Comparison of ENCODE assay signal across 1 cellular context in the genomic region with DNA sequence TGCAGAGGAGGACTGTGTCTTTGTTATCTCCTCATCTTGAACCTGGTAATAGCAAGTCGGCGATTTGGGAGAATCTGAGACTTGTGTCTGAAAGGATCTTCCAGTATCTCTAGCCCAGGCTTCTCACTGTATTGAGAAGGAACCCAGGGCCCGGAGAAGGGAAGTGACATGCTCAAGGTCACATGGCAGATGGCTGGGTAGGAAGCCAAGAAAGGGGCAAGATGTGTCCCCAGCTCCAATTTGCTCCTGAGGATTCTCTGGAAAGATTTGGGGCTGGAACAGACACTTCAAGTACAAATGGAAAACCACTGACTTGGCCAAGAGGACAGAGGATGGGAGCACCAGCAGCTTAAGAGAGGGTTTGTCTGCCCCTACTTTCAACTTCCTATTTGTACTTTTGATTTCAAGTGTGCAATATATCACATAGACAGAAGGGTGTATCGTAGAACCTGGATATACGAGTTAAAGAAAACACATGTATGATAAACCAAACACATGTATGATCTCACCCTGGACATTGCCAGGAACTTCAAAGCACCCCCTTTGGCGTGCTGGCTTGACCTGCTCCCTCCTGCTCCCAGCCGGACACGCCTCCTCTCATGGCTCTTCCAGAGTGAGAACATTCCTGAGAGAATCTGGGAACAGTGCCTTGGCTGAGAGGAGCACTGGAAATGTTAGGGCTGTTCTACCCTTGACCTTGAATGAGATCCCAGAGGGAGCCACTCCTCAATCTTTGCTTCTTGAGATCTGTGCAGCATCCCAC.
TF ChIP-seq lines count a peak whose summit lies in the region.

No MANE protein-coding gene starts in this region.

TF ChIP-seq in SK-N-SH, 30 proteins besides CTCF, POLR2A, EP300 and RAD21 (continued from another document):
- TF ChIP-seq, protein P1, sequence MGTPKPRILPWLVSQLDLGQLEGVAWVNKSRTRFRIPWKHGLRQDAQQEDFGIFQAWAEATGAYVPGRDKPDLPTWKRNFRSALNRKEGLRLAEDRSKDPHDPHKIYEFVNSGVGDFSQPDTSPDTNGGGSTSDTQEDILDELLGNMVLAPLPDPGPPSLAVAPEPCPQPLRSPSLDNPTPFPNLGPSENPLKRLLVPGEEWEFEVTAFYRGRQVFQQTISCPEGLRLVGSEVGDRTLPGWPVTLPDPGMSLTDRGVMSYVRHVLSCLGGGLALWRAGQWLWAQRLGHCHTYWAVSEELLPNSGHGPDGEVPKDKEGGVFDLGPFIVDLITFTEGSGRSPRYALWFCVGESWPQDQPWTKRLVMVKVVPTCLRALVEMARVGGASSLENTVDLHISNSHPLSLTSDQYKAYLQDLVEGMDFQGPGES (IDR thresholded peaks at IDR 0.05; ENCODE audit: low read depth, low read length) = no peak
- TF ChIP-seq, protein P2, sequence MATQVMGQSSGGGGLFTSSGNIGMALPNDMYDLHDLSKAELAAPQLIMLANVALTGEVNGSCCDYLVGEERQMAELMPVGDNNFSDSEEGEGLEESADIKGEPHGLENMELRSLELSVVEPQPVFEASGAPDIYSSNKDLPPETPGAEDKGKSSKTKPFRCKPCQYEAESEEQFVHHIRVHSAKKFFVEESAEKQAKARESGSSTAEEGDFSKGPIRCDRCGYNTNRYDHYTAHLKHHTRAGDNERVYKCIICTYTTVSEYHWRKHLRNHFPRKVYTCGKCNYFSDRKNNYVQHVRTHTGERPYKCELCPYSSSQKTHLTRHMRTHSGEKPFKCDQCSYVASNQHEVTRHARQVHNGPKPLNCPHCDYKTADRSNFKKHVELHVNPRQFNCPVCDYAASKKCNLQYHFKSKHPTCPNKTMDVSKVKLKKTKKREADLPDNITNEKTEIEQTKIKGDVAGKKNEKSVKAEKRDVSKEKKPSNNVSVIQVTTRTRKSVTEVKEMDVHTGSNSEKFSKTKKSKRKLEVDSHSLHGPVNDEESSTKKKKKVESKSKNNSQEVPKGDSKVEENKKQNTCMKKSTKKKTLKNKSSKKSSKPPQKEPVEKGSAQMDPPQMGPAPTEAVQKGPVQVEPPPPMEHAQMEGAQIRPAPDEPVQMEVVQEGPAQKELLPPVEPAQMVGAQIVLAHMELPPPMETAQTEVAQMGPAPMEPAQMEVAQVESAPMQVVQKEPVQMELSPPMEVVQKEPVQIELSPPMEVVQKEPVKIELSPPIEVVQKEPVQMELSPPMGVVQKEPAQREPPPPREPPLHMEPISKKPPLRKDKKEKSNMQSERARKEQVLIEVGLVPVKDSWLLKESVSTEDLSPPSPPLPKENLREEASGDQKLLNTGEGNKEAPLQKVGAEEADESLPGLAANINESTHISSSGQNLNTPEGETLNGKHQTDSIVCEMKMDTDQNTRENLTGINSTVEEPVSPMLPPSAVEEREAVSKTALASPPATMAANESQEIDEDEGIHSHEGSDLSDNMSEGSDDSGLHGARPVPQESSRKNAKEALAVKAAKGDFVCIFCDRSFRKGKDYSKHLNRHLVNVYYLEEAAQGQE (IDR thresholded peaks at IDR 0.05; ENCODE audit: low read depth, low read length) = no peak
- TF ChIP-seq, protein P3, sequence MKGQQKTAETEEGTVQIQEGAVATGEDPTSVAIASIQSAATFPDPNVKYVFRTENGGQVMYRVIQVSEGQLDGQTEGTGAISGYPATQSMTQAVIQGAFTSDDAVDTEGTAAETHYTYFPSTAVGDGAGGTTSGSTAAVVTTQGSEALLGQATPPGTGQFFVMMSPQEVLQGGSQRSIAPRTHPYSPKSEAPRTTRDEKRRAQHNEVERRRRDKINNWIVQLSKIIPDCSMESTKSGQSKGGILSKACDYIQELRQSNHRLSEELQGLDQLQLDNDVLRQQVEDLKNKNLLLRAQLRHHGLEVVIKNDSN (IDR thresholded peaks at IDR 0.05; ENCODE audit: borderline replicate concordance, low read depth) = no peak
- TF ChIP-seq, protein P4, sequence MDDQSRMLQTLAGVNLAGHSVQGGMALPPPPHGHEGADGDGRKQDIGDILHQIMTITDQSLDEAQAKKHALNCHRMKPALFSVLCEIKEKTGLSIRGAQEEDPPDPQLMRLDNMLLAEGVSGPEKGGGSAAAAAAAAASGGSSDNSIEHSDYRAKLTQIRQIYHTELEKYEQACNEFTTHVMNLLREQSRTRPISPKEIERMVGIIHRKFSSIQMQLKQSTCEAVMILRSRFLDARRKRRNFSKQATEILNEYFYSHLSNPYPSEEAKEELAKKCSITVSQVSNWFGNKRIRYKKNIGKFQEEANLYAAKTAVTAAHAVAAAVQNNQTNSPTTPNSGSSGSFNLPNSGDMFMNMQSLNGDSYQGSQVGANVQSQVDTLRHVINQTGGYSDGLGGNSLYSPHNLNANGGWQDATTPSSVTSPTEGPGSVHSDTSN (IDR thresholded peaks at IDR 0.05) = no peak
